11 cellular contexts compared by ENCODE assay signal in the genomic region with DNA sequence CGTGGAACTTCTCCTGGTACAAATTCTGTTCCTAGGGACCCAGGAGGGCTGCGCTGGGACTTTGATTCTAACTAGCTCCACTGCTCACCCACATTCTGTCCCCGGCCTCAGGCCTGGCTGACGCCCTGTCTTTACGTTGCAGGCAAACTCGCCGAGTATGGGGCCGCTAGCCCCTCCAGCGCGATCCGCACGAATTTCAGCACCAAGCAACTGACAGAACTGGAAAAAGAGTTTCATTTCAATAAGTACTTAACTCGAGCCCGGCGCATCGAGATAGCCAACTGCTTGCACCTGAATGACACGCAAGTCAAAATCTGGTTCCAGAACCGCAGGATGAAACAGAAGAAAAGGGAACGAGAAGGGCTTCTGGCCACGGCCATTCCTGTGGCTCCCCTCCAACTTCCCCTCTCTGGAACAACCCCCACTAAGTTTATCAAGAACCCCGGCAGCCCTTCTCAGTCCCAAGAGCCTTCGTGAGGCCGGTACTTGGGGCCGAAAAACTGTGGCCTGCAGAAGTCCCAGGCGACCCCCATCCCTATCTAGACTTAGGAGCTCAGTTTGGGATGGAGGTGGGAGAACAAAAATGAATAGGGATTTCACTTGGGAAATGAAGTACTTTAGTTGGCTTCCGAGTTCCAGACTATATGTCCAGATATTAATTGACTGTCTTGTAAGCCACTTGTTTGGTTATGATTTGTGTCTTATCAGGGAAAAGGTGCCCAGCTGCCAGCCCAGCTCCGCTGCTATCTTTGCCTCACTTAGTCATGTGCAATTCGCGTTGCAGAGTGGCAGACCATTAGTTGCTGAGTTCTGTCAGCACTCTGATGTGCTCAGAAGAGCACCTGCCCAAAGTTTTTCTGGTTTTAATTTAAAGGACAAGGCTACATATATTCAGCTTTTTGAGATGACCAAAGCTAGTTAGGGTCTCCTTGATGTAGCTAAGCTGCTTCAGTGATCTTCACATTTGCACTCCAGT. TPM values are rescaled to one million over a fixed set of nuclear protein-coding genes. Genes with fewer than 3 reads are reported as not detected.
DNase-seq lines count a peak whose midpoint lies in the region; ATAC-seq and TF ChIP-seq lines count a peak whose summit lies in the region.
"Had no signal": no experiment of that assay in that cellular context is flagged by ENCODE, and none has a peak within 500 bp of the region (broad histone marks: within the 10 kb centered on the region; RNA-seq: fewer than 3 reads in every experiment).

No MANE protein-coding gene starts in this region.

- peaks cover 67% of the 10 kb centered on the region for H3K27me3 Mint-ChIP-seq in activated T-helper 17 cell treated with anti-CD3 and anti-CD28 coated beads, Interleukin-2, amount 50 U/mL, for 72 hours
- H3K27me3 Mint-ChIP-seq in stimulated activated naive CD8-positive, alpha-beta T cell treated with anti-CD3 and anti-CD28 coated beads, Interleukin-15, amount 100 ng/mL, for 72 hours = peaks cover 91% of the 10 kb centered on the region

- H3K4me3 Mint-ChIP-seq in activated T-helper 17 cell treated with anti-CD3 and anti-CD28 coated beads, Interleukin-2, amount 50 U/mL, for 72 hours = peak overlapping the region; percentile 56
- peak overlapping the region; percentile 82 to 86 for H3K4me3 Mint-ChIP-seq in stimulated activated naive CD8-positive, alpha-beta T cell treated with anti-CD3 and anti-CD28 coated beads, Interleukin-15, amount 100 ng/mL, for 72 hours

- peaks cover 10% of the 10 kb centered on the region for H3K4me1 Mint-ChIP-seq in activated T-helper 17 cell treated with anti-CD3 and anti-CD28 coated beads, Interleukin-2, amount 50 U/mL, for 72 hours
- H3K4me1 Mint-ChIP-seq in stimulated activated naive CD8-positive, alpha-beta T cell treated with anti-CD3 and anti-CD28 coated beads, Interleukin-15, amount 100 ng/mL, for 72 hours = peaks cover 28% of the 10 kb centered on the region

- no peaks in the 10 kb centered on the region for H3K9me3 Mint-ChIP-seq in activated T-helper 17 cell treated with anti-CD3 and anti-CD28 coated beads, Interleukin-2, amount 50 U/mL, for 72 hours
- H3K9me3 Mint-ChIP-seq in stimulated activated naive CD8-positive, alpha-beta T cell treated with anti-CD3 and anti-CD28 coated beads, Interleukin-15, amount 100 ng/mL, for 72 hours = no peaks in the 10 kb centered on the region

- DNase-seq in NCI-H1417 (lab: John Stamatoyannopoulos, UW) = peak in 2 of 3 experiments; percentile 48 to 63
- no peak for DNase-seq in NCI-H1417 treated with DMSO at 0.1 percent for 48 hours (lab: John Stamatoyannopoulos, UW)
- DNase-seq in kidney epithelial cell (ENCODE audit: low read depth) = no peak
- no peak for DNase-seq in stimulated activated naive CD8-positive, alpha-beta T cell treated with anti-CD3 and anti-CD28 coated beads, Interleukin-15, amount 100 ng/mL, for 72 hours
- no peak for DNase-seq in DMS 273 treated with DMSO at 0.1 percent for 48 hours (lab: John Stamatoyannopoulos, UW)
- DNase-seq in germinal center (ENCODE audit: low spot score) = no peak
- DNase-seq: 8988T; stimulated activated CD4-positive, alpha-beta T cell treated with anti-CD3 and anti-CD28 coated beads, Interleukin-2, amount 100 ng/mL, for 48 hours; T-helper 9 cell had no signal

- ATAC-seq in activated T-helper 17 cell treated with anti-CD3 and anti-CD28 coated beads, Interleukin-2, amount 50 U/mL, for 72 hours (replicated peaks) = no peak
- peak; percentile 23 for ATAC-seq in stimulated activated naive CD8-positive, alpha-beta T cell treated with anti-CD3 and anti-CD28 coated beads, Interleukin-15, amount 100 ng/mL, for 72 hours
- ATAC-seq in GM21515 (IDR thresholded peaks at IDR 0.05; ENCODE audit: unreplicated experiment) = no peak

- H3K36me3 Mint-ChIP-seq in activated T-helper 17 cell treated with anti-CD3 and anti-CD28 coated beads, Interleukin-2, amount 50 U/mL, for 72 hours (ENCODE audit: low read depth) = peaks cover 5% of the 10 kb centered on the region

- H3K27ac Mint-ChIP-seq in activated T-helper 17 cell treated with anti-CD3 and anti-CD28 coated beads, Interleukin-2, amount 50 U/mL, for 72 hours = no peak overlapping the region
- H3K27ac Mint-ChIP-seq in stimulated activated naive CD8-positive, alpha-beta T cell treated with anti-CD3 and anti-CD28 coated beads, Interleukin-15, amount 100 ng/mL, for 72 hours = no peak overlapping the region

- no peaks in the 10 kb centered on the region for H3K27me3 ChIP-seq in kidney epithelial cell (ENCODE audit: control insufficient read depth, insufficient read depth, low read length)

- H3K36me3 ChIP-seq in kidney epithelial cell (ENCODE audit: control insufficient read depth, insufficient read depth, low read length) = no peaks in the 10 kb centered on the region

- H3K4me3 ChIP-seq in kidney epithelial cell (ENCODE audit: low read depth, low read length) = peak overlapping the region; percentile 82

- TF ChIP-seq CTCF in kidney epithelial cell (IDR thresholded peaks at IDR 0.05; ENCODE audit: insufficient read depth, low read length, poor library complexity, severe bottlenecking) = no peak

RNA-seq across cellular contexts. Expression of gene HOXD1, which starts 1.5 kb away (rescaled TPM):
- not detected for total RNA-seq in activated T-helper 17 cell treated with anti-CD3 and anti-CD28 coated beads, Interleukin-2, amount 50 U/mL, for 72 hours
- total RNA-seq in kidney epithelial cell = 9.8 and 11.1 TPM in 2 replicates

RNA-seq across cellular contexts. Expression of gene HOXD3, which starts 32.8 kb away (rescaled TPM):
- total RNA-seq in activated T-helper 17 cell treated with anti-CD3 and anti-CD28 coated beads, Interleukin-2, amount 50 U/mL, for 72 hours = not detected
- total RNA-seq in kidney epithelial cell = 5.4 and 9.2 TPM in 2 replicates

RNA-seq across cellular contexts. Expression of gene HOXD4, which starts 38.6 kb away (rescaled TPM):
- total RNA-seq in activated T-helper 17 cell treated with anti-CD3 and anti-CD28 coated beads, Interleukin-2, amount 50 U/mL, for 72 hours = not detected
- 5.4 and 13.8 TPM in 2 replicates for total RNA-seq in kidney epithelial cell

Comparison
In these comparisons a context has a peak if more than half of its experiments do, and no peak if none do; other contexts are left out.
1. DNase-seq: peak in NCI-H1417 (2 of 3); none in NCI-H1417 treated with DMSO at 0.1 percent for 48 hours (single experiment), kidney epithelial cell (single experiment), stimulated activated naive CD8-positive, alpha-beta T cell treated with anti-CD3 and anti-CD28 coated beads, Interleukin-15, amount 100 ng/mL, for 72 hours (0 of 2), DMS 273 treated with DMSO at 0.1 percent for 48 hours (single experiment) and germinal center (single experiment).
2. RNA of gene HOXD1, which starts 1.5 kb away (total RNA-seq): 9.8 to 11.1 TPM in kidney epithelial cell; not detected in activated T-helper 17 cell treated with anti-CD3 and anti-CD28 coated beads, Interleukin-2, amount 50 U/mL, for 72 hours; every median in the first group is over 10 times any median in the second.